ENCODE assay signal across 17 cellular contexts in the genomic region with DNA sequence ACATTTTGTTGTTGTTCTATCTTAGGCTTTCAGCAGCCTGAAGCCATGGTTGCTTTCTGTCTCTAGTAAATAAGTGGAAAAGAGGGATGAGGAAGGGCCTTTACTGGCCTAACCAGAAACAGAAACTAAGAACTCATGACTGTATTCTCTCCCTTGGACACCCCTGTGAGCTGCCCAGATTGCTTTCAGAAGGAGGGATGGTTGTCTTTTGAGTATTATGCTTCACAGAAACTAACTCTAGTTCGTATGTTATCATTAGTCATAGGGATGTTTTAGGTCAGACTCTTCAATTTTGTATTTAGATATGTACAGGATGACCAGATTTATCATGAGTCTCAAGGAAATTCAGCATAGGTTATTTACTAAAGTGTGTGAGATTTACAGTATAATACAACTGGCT. TPM values are rescaled to one million over a fixed set of nuclear protein-coding genes. Genes with fewer than 3 reads are reported as not detected.
DNase-seq lines count a peak whose midpoint lies in the region; ATAC-seq and TF ChIP-seq lines count a peak whose summit lies in the region.
"Had no signal": no experiment of that assay in that cellular context is flagged by ENCODE, and none has a peak within 500 bp of the region (broad histone marks: within the 10 kb centered on the region; RNA-seq: fewer than 3 reads in every experiment).

No MANE protein-coding gene starts in this region.

- no peaks in the 10 kb centered on the region for H3K27me3 ChIP-seq in Peyer's patch
- H3K27me3 ChIP-seq: tibial nerve had no signal

- H3K36me3 Mint-ChIP-seq in memory B cell: peaks cover 27% of the 10 kb centered on the region
- H3K36me3 Mint-ChIP-seq in immature natural killer cell: peaks cover 5 to 29% (median 19%) of the 10 kb centered on the region in 3 donors

- no peak for DNase-seq in memory B cell (ENCODE audit: low spot score in 2 of 2)
- no peak for DNase-seq in NCI-H2227 (lab: John Stamatoyannopoulos, UW; ENCODE audit: unreplicated experiment)
- DNase-seq in immature natural killer cell: no peak
- DNase-seq in Peyer's patch: no peak
- DNase-seq: caudate nucleus; effector memory CD8-positive, alpha-beta T cell; KBM-7; NCI-H2081 treated with DMSO at 0.1 percent for 48 hours; NCI-H524; SIG-M5; stimulated activated CD4-positive, alpha-beta T cell treated with anti-CD3 and anti-CD28 coated beads, Interleukin-2, amount 100 ng/mL, for 48 hours; stimulated activated CD8-positive, alpha-beta memory T cell treated with anti-CD3 and anti-CD28 coated beads, Interleukin-4, amount 100 ng/mL, for 48 hours had no signal

- H3K9me3 Mint-ChIP-seq in memory B cell (no peaks in the 10 kb centered on the region), immature natural killer cell (no peaks in the 10 kb centered on the region)
- H3K9me3 Mint-ChIP-seq: effector memory CD8-positive, alpha-beta T cell had no signal

- H3K27me3 Mint-ChIP-seq in memory B cell (no peaks in the 10 kb centered on the region), immature natural killer cell (ENCODE audit: low read depth in 3 of 3) (no peaks in the 10 kb centered on the region)
- H3K27me3 Mint-ChIP-seq: effector memory CD8-positive, alpha-beta T cell had no signal

- no peak overlapping the region for H3K4me3 ChIP-seq in Peyer's patch
- H3K4me3 ChIP-seq: tibial nerve had no signal

- no peaks in the 10 kb centered on the region for H3K9me3 ChIP-seq in Peyer's patch
- H3K9me3 ChIP-seq: tibial nerve had no signal

- TF ChIP-seq POLR2A in Peyer's patch (IDR thresholded peaks at IDR 0.05): no peak

- H3K4me1 ChIP-seq in Peyer's patch: no peaks in the 10 kb centered on the region
- H3K4me1 ChIP-seq: tibial nerve had no signal

- H3K4me1 Mint-ChIP-seq in memory B cell: peaks cover 2% of the 10 kb centered on the region
- H3K4me1 Mint-ChIP-seq in immature natural killer cell: peaks cover 8 to 17% of the 10 kb centered on the region in 2 donors

- peak; percentile 58 for ATAC-seq in GM18861 (IDR thresholded peaks at IDR 0.05; ENCODE audit: unreplicated experiment)
- peak; percentile 52 for ATAC-seq in GM21390 (IDR thresholded peaks at IDR 0.05; ENCODE audit: unreplicated experiment)
- ATAC-seq in HG03342 (IDR thresholded peaks at IDR 0.05; ENCODE audit: unreplicated experiment): peak; percentile 61
- no peak for ATAC-seq in memory B cell (ENCODE audit: low read depth)
- ATAC-seq: effector memory CD8-positive, alpha-beta T cell had no signal

- no peak overlapping the region for H3K4me3 Mint-ChIP-seq in memory B cell
- no peak overlapping the region for H3K4me3 Mint-ChIP-seq in immature natural killer cell
- H3K4me3 Mint-ChIP-seq: effector memory CD8-positive, alpha-beta T cell had no signal

- no peak for TF ChIP-seq CTCF in Peyer's patch (IDR thresholded peaks at IDR 0.05)

- H3K27ac ChIP-seq in Peyer's patch: no peak overlapping the region
- H3K27ac ChIP-seq: HL-60, tibial nerve had no signal

- H3K27ac Mint-ChIP-seq in memory B cell (peak overlapping the region; percentile 65), immature natural killer cell (no peak overlapping the region)
- H3K27ac Mint-ChIP-seq: effector memory CD8-positive, alpha-beta T cell had no signal

- H3K36me3 ChIP-seq in Peyer's patch: peaks cover 0 to 41% (median 0%) of the 10 kb centered on the region in 3 donors

RNA-seq across cellular contexts. Expression of a gene that starts 17.5 kb away (rescaled TPM):
- 1 to 10 TPM; 6.2 to 9.7 (median 8.1) TPM for polyA plus RNA-seq in immature natural killer cell
- 10 to 100 TPM in 2 of 4 donors, 1 to 10 TPM in 2; 5.0 to 22.3 (median 10.2) TPM for total RNA-seq in Peyer's patch

RNA-seq across cellular contexts. Expression of a gene that starts 17.8 kb away (rescaled TPM):
- polyA plus RNA-seq in immature natural killer cell: 10 to 100 TPM in 1 of 3 donors, 1 to 10 TPM in 2; 7.1 to 12.5 (median 8.5) TPM
- 1 to 10 TPM; 1.4 to 2.1 (median 1.7) TPM for total RNA-seq in Peyer's patch

RNA-seq across cellular contexts. Expression of a gene that starts 36.4 kb away (rescaled TPM):
- polyA plus RNA-seq in immature natural killer cell: 10 to 100 TPM in 2 of 3 donors, 1 to 10 TPM in 1; 5.3 to 15.8 (median 13.1) TPM
- total RNA-seq in Peyer's patch: 10 to 100 TPM; 12.9 to 29.7 (median 19.3) TPM

RNA-seq across cellular contexts. Expression of a gene that starts 36.7 kb away (rescaled TPM):
- polyA plus RNA-seq in immature natural killer cell: 10 to 100 TPM in 2 of 3 donors, 1 to 10 TPM in 1; 2.6 to 27.0 (median 15.4) TPM
- total RNA-seq in Peyer's patch: 100 to 1,000 TPM in 1 of 4 donors, 10 to 100 TPM in 3; 21.0 to 159 (median 36.4) TPM
